17 cellular contexts compared by ENCODE assay signal in genomic region chr2:56971383-56971974, GRCh38.
A peak's percentile ranks its signal among the peaks of the same experiment; 100 is the strongest.
DNase-seq lines count a peak whose midpoint lies in the region; ATAC-seq, FAIRE-seq and TF ChIP-seq lines count a peak whose summit lies in the region.
"Had no signal": no experiment of that assay in that cellular context is flagged by ENCODE, and none has a peak within 500 bp of the region (broad histone marks: within the 10 kb centered on the region; RNA-seq: fewer than 3 reads in every experiment).

No MANE protein-coding gene starts in this region.

- no peak for TF ChIP-seq RAD21 in HepG2 (CRISPR knock-in tag; IDR thresholded peaks at IDR 0.05)

- no peak overlapping the region for H2AFZ ChIP-seq in HepG2 (ENCODE audit: low read length)
- H2AFZ ChIP-seq: GM23248 had no signal

- CTCF ChIA-PET in HepG2 (lab: Yijun Ruan, JAX; ENCODE audit: low intra/inter-chr PET ratio, low total read pairs): no interaction called here

- H3K27ac ChIP-seq in HepG2 (ENCODE audit: extremely low read length, insufficient read depth, low read length): no peak overlapping the region
- H3K27ac ChIP-seq in right lobe of liver: no peak overlapping the region
- H3K27ac ChIP-seq: 22Rv1, BLaER1, GM23248 had no signal

- no peak overlapping the region for H3K4me2 ChIP-seq in HepG2 (ENCODE audit: low read depth, low read length)
- H3K4me2 ChIP-seq: BLaER1 had no signal

- H3K9ac ChIP-seq in HepG2 (ENCODE audit: insufficient read depth, low read depth, low read length): no peak overlapping the region
- H3K9ac ChIP-seq: BLaER1, GM23248 had no signal

- intact Hi-C loops in HepG2 (cut with micrococcal nuclease; ENCODE audit: unreplicated experiment): no loop called here
- intact Hi-C loops in right lobe of liver (cut with DNase I): no loop called here
- intact Hi-C loops in left colon (cut with DNase I, micrococcal nuclease): no loop called here

- no TSS peak for BruUV-seq in HepG2 (replicated peaks; lab: Mats Ljungman, UMichigan)

- in situ Hi-C loops in HepG2 (cut with HindIII; ENCODE audit: extremely low pct_ligation_motif_present, low pct_unique_long_range_greater_than_20kb): no loop called here

- H3K4me1 ChIP-seq in HepG2 (ENCODE audit: insufficient read depth, low read length): no peaks in the 10 kb centered on the region
- no peaks in the 10 kb centered on the region for H3K4me1 ChIP-seq in right lobe of liver
- H3K4me1 ChIP-seq: BLaER1 had no signal

- ATAC-seq in HepG2 (no peak), right lobe of liver (no peak), left colon (peak; percentile 79), GM21528 (IDR thresholded peaks at IDR 0.05; ENCODE audit: low FRiP score, unreplicated experiment) (no peak), HG02798 (IDR thresholded peaks at IDR 0.05; ENCODE audit: poor library complexity, unreplicated experiment) (no peak)
- ATAC-seq: HCT116 had no signal

- TF ChIP-seq EP300 in HepG2 (IDR thresholded peaks at IDR 0.05; ENCODE audit: low read depth in 2 of 2, low read length in 2 of 2) (no peak), HepG2 (CRISPR knock-in tag; IDR thresholded peaks at IDR 0.05; ENCODE audit: borderline replicate concordance) (no peak)

- TF ChIP-seq POLR2A in HepG2 (IDR thresholded peaks at IDR 0.05; ENCODE audit: insufficient read depth in 1 of 2, low read depth in 2 of 2, low read length in 2 of 2): no peak
- no peak for TF ChIP-seq POLR2A in right lobe of liver (IDR thresholded peaks at IDR 0.05)

- H3K36me3 ChIP-seq in HepG2 (replicated peaks in 1 of 2; ENCODE audit: control insufficient read depth in 1 of 2, insufficient read depth in 2 of 2, low read length in 2 of 2) (no peaks in the 10 kb centered on the region), right lobe of liver (no peaks in the 10 kb centered on the region)
- H3K36me3 ChIP-seq: BLaER1 had no signal

- peak; percentile 43 for FAIRE-seq in HepG2 (lab: Jason Lieb, UNC)
- FAIRE-seq in colon (lab: Jason Lieb, UNC): peak; percentile 97
- FAIRE-seq: D721Med, H54, HTR-8/SVneo had no signal

- no peaks in the 10 kb centered on the region for H4K20me1 ChIP-seq in HepG2 (ENCODE audit: insufficient read depth, low read length)
- H4K20me1 ChIP-seq: BLaER1 had no signal

- H3K27me3 ChIP-seq in HepG2 (ENCODE audit: control insufficient read depth in 1 of 2, insufficient read depth in 2 of 2, low read length in 2 of 2) (no peaks in the 10 kb centered on the region), right lobe of liver (no peaks in the 10 kb centered on the region)
- H3K27me3 ChIP-seq: BLaER1 had no signal

- H3K9me3 ChIP-seq in HepG2 (ENCODE audit: low read length) (peaks cover 96% of the 10 kb centered on the region), right lobe of liver (no peaks in the 10 kb centered on the region)
- H3K9me3 ChIP-seq: BLaER1 had no signal

- H3K4me3 ChIP-seq in HepG2 (replicated peaks in 1 of 3; ENCODE audit: insufficient read depth in 1 of 3, low read depth in 2 of 3, low read length in 3 of 3) (no peak overlapping the region), right lobe of liver (no peak overlapping the region)
- H3K4me3 ChIP-seq: BLaER1, GM23248 had no signal

- WGBS in HepG2 (ENCODE audit: low lambda C conversion rate): 43% methylated on average over 3 of the region's 3 CpGs
- 38% methylated on average over 3 of the region's 3 CpGs for whole genome bisulfite sequencing in right lobe of liver (ENCODE audit: insufficient coverage, low coverage, low lambda C conversion rate, missing lambda C conversion rate)

- no peaks in the 10 kb centered on the region for H3K79me2 ChIP-seq in HepG2 (ENCODE audit: insufficient read depth, low read length)

- TF ChIP-seq CTCF in HepG2 (CRISPR knock-in tag; IDR thresholded peaks at IDR 0.05): no peak
- TF ChIP-seq CTCF in right lobe of liver (IDR thresholded peaks at IDR 0.05): no peak

- POLR2A ChIA-PET in HepG2 (lab: Yijun Ruan, JAX): no interaction called here

- no peak for DNase-seq in HepG2 (ENCODE audit: low spot score)
- no peak for DNase-seq in right lobe of liver
- no peak for DNase-seq in left colon
- DNase-seq in D341Med (ENCODE audit: low spot score): no peak
- DNase-seq in activated CD8-positive, alpha-beta memory T cell treated with anti-CD3 and anti-CD28 coated beads, Interleukin-2, amount 50 U/mL, for 4 hours: no peak
- DNase-seq: AML-193, DMS153, GM23248 had no signal

TF ChIP-seq in HepG2, 621 proteins besides CTCF, POLR2A, EP300 and RAD21:
- TF ChIP-seq WIZ (CRISPR knock-in tag; IDR thresholded peaks at IDR 0.05): no peak
- no peak for TF ChIP-seq GZF1 (CRISPR knock-in tag; IDR thresholded peaks at IDR 0.05)
- TF ChIP-seq DNMT1 (CRISPR knock-in tag; IDR thresholded peaks at IDR 0.05): no peak
- no peak for TF ChIP-seq ZNF207 (IDR thresholded peaks at IDR 0.05; ENCODE audit: borderline replicate concordance)
- no peak for TF ChIP-seq ZNF83 (CRISPR knock-in tag; IDR thresholded peaks at IDR 0.05; ENCODE audit: borderline replicate concordance)
- TF ChIP-seq ONECUT2 (CRISPR knock-in tag; IDR thresholded peaks at IDR 0.05): no peak
- TF ChIP-seq ZNF652 (CRISPR knock-in tag; IDR thresholded peaks at IDR 0.05; ENCODE audit: borderline replicate concordance, low read depth): no peak
- TF ChIP-seq ZFP82 (CRISPR knock-in tag; IDR thresholded peaks at IDR 0.05; ENCODE audit: borderline replicate concordance): no peak
- TF ChIP-seq SNAPC4 (CRISPR knock-in tag; IDR thresholded peaks at IDR 0.05): no peak
